In genomic region chr1:23634518-23634839, GRCh38 we compare ENCODE assay signal across 1 cellular context.
TF ChIP-seq lines count a peak whose summit lies in the region.

No MANE protein-coding gene starts in this region.

TF ChIP-seq in GM12878, 131 proteins besides CTCF, POLR2A, EP300 and RAD21:
- TF ChIP-seq SMAD1 (IDR thresholded peaks at IDR 0.05; ENCODE audit: low read depth, partially characterized antibody) = no peak
- no peak for TF ChIP-seq YBX1 (IDR thresholded peaks at IDR 0.05)
- no peak for TF ChIP-seq RBBP5 (conservative IDR thresholded peaks at IDR 0.05)
- TF ChIP-seq RB1 (IDR thresholded peaks at IDR 0.05; ENCODE audit: borderline replicate concordance) = no peak
- TF ChIP-seq, protein P1, sequence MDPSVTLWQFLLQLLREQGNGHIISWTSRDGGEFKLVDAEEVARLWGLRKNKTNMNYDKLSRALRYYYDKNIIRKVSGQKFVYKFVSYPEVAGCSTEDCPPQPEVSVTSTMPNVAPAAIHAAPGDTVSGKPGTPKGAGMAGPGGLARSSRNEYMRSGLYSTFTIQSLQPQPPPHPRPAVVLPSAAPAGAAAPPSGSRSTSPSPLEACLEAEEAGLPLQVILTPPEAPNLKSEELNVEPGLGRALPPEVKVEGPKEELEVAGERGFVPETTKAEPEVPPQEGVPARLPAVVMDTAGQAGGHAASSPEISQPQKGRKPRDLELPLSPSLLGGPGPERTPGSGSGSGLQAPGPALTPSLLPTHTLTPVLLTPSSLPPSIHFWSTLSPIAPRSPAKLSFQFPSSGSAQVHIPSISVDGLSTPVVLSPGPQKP (IDR thresholded peaks at IDR 0.05; ENCODE audit: low read depth, low read length) = no peak
- TF ChIP-seq EGR1 (IDR thresholded peaks at IDR 0.05; ENCODE audit: borderline replicate concordance in 1 of 2, low read depth in 2 of 2, low read length in 2 of 2) = peak in 1 of 2 experiments; percentile 13; a peak in 1 of 3 replicates
- TF ChIP-seq RELA (IDR thresholded peaks at IDR 0.05; ENCODE audit: borderline replicate concordance, partially characterized antibody) = no peak
